ENCODE assay signal across 8 cellular contexts in the genomic region with DNA sequence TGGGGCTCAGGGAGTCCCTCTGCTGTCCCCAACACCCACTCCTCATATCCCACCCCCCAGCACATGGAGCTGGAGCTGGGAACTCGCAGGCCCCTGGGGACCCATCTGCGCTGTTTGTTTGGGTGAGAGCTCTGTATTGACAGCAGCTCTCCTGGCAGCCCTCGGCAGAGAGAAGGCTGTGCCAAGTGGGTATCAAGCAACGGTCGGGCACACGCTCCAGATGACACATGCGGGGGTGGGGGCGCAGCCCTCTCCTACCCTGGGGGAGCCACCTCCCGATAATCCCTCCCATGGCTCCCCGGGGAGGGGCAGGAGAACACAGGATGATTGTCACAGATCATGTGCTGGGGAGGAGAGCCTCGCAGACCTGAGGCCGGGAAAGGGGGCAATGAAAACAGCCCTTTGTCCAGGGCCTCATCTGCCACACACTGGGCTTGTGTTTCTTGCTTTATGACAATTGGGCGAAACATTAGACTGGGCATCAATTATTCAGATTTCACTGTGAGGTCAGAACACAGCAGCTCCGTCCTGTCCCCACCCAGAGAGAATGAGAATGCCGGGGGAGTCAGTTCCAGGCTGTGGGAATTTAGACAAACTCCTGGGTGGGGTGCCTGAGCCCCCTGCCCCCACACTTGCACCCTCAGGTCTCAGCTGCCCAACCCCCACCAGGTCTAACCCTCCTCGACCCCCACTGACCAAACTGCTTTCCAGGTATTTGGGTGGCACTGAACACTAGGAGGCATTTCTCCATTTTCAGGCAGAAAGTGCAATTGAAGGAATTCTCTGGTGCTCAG. TPM values are rescaled to one million over a fixed set of nuclear protein-coding genes. Genes with fewer than 3 reads are reported as not detected.
A peak's percentile ranks its signal among the peaks of the same experiment; 100 is the strongest.
DNase-seq lines count a peak whose midpoint lies in the region; ATAC-seq lines count a peak whose summit lies in the region.
"Had no signal": no experiment of that assay in that cellular context is flagged by ENCODE, and none has a peak within 500 bp of the region (broad histone marks: within the 10 kb centered on the region; RNA-seq: fewer than 3 reads in every experiment).

No MANE protein-coding gene starts in this region.

- no peaks in the 10 kb centered on the region for H3K36me3 Mint-ChIP-seq in activated naive CD4-positive, alpha-beta T cell treated with anti-CD3 and anti-CD28 coated beads for 36 hours (ENCODE audit: low read depth)

- CTCF ChIA-PET in activated naive CD4-positive, alpha-beta T cell treated with anti-CD3 and anti-CD28 coated beads for 36 hours (lab: Charles Lee): interaction anchor here (0.6 to 0.7 kb wide), 2 partner anchors 158 to 203 kb away, joined by 3 read pairs; no protein-coding TSS in a partner anchor

- H3K4me1 Mint-ChIP-seq in activated naive CD4-positive, alpha-beta T cell treated with anti-CD3 and anti-CD28 coated beads for 36 hours (ENCODE audit: low read depth): peaks cover 2% of the 10 kb centered on the region

- H3K4me3 ChIP-seq in MG63: no peak overlapping the region
- H3K4me3 ChIP-seq: esophagus squamous epithelium had no signal

- no peaks in the 10 kb centered on the region for H3K27me3 ChIP-seq in MG63
- H3K27me3 ChIP-seq: esophagus squamous epithelium had no signal

- peak; percentile 70 for DNase-seq in MG63
- DNase-seq in NCI-H82 treated with DMSO at 0.1 percent for 48 hours (lab: John Stamatoyannopoulos, UW; ENCODE audit: unreplicated experiment): peak; percentile 73
- peak; percentile 65 for DNase-seq in cardiac septum (ENCODE audit: low spot score)
- peak; percentile 72 for DNase-seq in sciatic nerve (ENCODE audit: low spot score)
- no peak for DNase-seq in MV-4-11 (lab: John Stamatoyannopoulos, UW)
- DNase-seq in activated naive CD4-positive, alpha-beta T cell treated with anti-CD3 and anti-CD28 coated beads for 36 hours: no peak
- no peak for DNase-seq in iPS-NIHi7 (ENCODE audit: extremely low spot score)
- DNase-seq: esophagus squamous epithelium had no signal

- no peaks in the 10 kb centered on the region for H3K9me3 ChIP-seq in MG63
- H3K9me3 ChIP-seq: esophagus squamous epithelium had no signal

- peak; percentile 84 for ATAC-seq in sciatic nerve

- no peak overlapping the region for H3K27ac Mint-ChIP-seq in activated naive CD4-positive, alpha-beta T cell treated with anti-CD3 and anti-CD28 coated beads for 36 hours

- no peak overlapping the region for H3K4me3 Mint-ChIP-seq in activated naive CD4-positive, alpha-beta T cell treated with anti-CD3 and anti-CD28 coated beads for 36 hours

- H3K9me3 Mint-ChIP-seq in activated naive CD4-positive, alpha-beta T cell treated with anti-CD3 and anti-CD28 coated beads for 36 hours: peaks cover 2% of the 10 kb centered on the region

- H3K27me3 Mint-ChIP-seq in activated naive CD4-positive, alpha-beta T cell treated with anti-CD3 and anti-CD28 coated beads for 36 hours (ENCODE audit: low read depth): no peaks in the 10 kb centered on the region

- intact Hi-C loops in cardiac septum (cut with DNase I) (loop anchor here (5.0 kb wide), 1 partner anchor 33 kb away; no protein-coding TSS in a partner anchor), sciatic nerve (cut with DNase I) (no loop called here)
- intact Hi-C loops in activated naive CD4-positive, alpha-beta T cell treated with anti-CD3 and anti-CD28 coated beads for 36 hours (cut with micrococcal nuclease): no loop called here

- no peaks in the 10 kb centered on the region for H3K36me3 ChIP-seq in MG63
- H3K36me3 ChIP-seq: esophagus squamous epithelium had no signal

RNA-seq across cellular contexts. Expression of a gene that starts 46.4 kb away (rescaled TPM):
- 39.1 and 47.2 TPM in 2 replicates for total RNA-seq in MG63 (2014; rRNA removed; shearing (Covaris generic); ENCODE audit: low replicate concordance)
- 35.7 TPM for total RNA-seq in cardiac septum
- 85.9 TPM for total RNA-seq in sciatic nerve
- 100 to 1,000 TPM; 115 to 121 TPM for total RNA-seq in activated naive CD4-positive, alpha-beta T cell treated with anti-CD3 and anti-CD28 coated beads for 36 hours

Comparison
In these comparisons a context has a peak if more than half of its experiments do, and no peak if none do; other contexts are left out.
1. DNase-seq: peak in MG63 (single experiment), NCI-H82 treated with DMSO at 0.1 percent for 48 hours (single experiment), cardiac septum (single experiment) and sciatic nerve (single experiment); none in MV-4-11 (single experiment), activated naive CD4-positive, alpha-beta T cell treated with anti-CD3 and anti-CD28 coated beads for 36 hours (single experiment) and iPS-NIHi7 (single experiment).